12 cellular contexts compared by ENCODE assay signal in genomic region chr9:136096505-136097001, GRCh38. TPM values are rescaled to one million over a fixed set of nuclear protein-coding genes. Genes with fewer than 3 reads are reported as not detected.
A peak's percentile ranks its signal among the peaks of the same experiment; 100 is the strongest.
DNase-seq lines count a peak whose midpoint lies in the region; ATAC-seq, FAIRE-seq and TF ChIP-seq lines count a peak whose summit lies in the region.
"Had no signal": no experiment of that assay in that cellular context is flagged by ENCODE, and none has a peak within 500 bp of the region (broad histone marks: within the 10 kb centered on the region; RNA-seq: fewer than 3 reads in every experiment).

No MANE protein-coding gene starts in this region.

- no TSS peak for BruUV-seq in Calu3 (replicated peaks; lab: Mats Ljungman, UMichigan)

- H3K9me3 ChIP-seq in A549, result no peaks in the 10 kb centered on the region

- CTCF ChIA-PET in A549 (lab: Yijun Ruan, JAX), result interaction anchor here (0.9 to 4.4 kb wide), 8 partner anchors 10 to 128 kb away, joined by 3 to 27 read pairs (median 4); no protein-coding TSS in a partner anchor
- CTCF ChIA-PET in Calu3 (lab: Charles Lee), result no interaction called here

- peak overlapping the region; percentile 79; the same call in 2 of the 3 replicates for H3K4me3 ChIP-seq in A549

- TF ChIP-seq CTCF in A549 (IDR thresholded peaks at IDR 0.05), result no peak
- no peak for TF ChIP-seq CTCF in Calu3 (IDR thresholded peaks at IDR 0.05; ENCODE audit: unreplicated experiment)
- no peak for TF ChIP-seq CTCF in nephron (IDR thresholded peaks at IDR 0.05; ENCODE audit: unreplicated experiment in 3 of 3)

- H3K4me1 Mint-ChIP-seq in Calu3 (ENCODE audit: low read depth, unreplicated experiment), result peaks cover 7% of the 10 kb centered on the region
- H3K4me1 Mint-ChIP-seq in activated naive CD8-positive, alpha-beta T cell treated with anti-CD3 and anti-CD28 coated beads, Interleukin-2, amount 10 ng/mL, durations not matched to agents 7 days and 5 days, result peaks cover 6% of the 10 kb centered on the region
- H3K4me1 Mint-ChIP-seq in nephron, result peaks cover 18% of the 10 kb centered on the region

- no peaks in the 10 kb centered on the region for H3K9me3 Mint-ChIP-seq in Calu3 (ENCODE audit: low read depth, unreplicated experiment)
- H3K9me3 Mint-ChIP-seq in activated naive CD8-positive, alpha-beta T cell treated with anti-CD3 and anti-CD28 coated beads, Interleukin-2, amount 10 ng/mL, durations not matched to agents 7 days and 5 days, result no peaks in the 10 kb centered on the region
- H3K9me3 Mint-ChIP-seq in nephron, result no peaks in the 10 kb centered on the region

- POLR2A ChIA-PET in A549 (lab: Yijun Ruan, JAX), result interaction anchor here (0.6 to 1.5 kb wide), 3 partner anchors 13 to 1165 kb away, joined by 4 to 6 read pairs (median 5); no protein-coding TSS in a partner anchor
- POLR2A ChIA-PET in activated naive CD8-positive, alpha-beta T cell treated with anti-CD3 and anti-CD28 coated beads, Interleukin-2, amount 10 ng/mL, durations not matched to agents 7 days and 5 days (lab: Charles Lee), result interaction anchor here (10.0 kb wide), 1 partner anchor 13 kb away, joined by 164 read pairs; no protein-coding TSS in a partner anchor

- H3K27me3 Mint-ChIP-seq in Calu3 (ENCODE audit: unreplicated experiment), result peaks cover 24% of the 10 kb centered on the region
- H3K27me3 Mint-ChIP-seq in activated naive CD8-positive, alpha-beta T cell treated with anti-CD3 and anti-CD28 coated beads, Interleukin-2, amount 10 ng/mL, durations not matched to agents 7 days and 5 days, result peaks cover 4% of the 10 kb centered on the region
- H3K27me3 Mint-ChIP-seq in nephron (ENCODE audit: low read depth), result peaks cover 17% of the 10 kb centered on the region

- TF ChIP-seq POLR2A in A549 (IDR thresholded peaks at IDR 0.05; ENCODE audit: low read length), result no peak

- no peak for FAIRE-seq in A549 (lab: Jason Lieb, UNC)
- FAIRE-seq: keratinocyte, TTC549 had no signal

- H3K27ac Mint-ChIP-seq in Calu3 (ENCODE audit: unreplicated experiment) (no peak overlapping the region), nephron (no peak overlapping the region)
- no peak overlapping the region for H3K27ac Mint-ChIP-seq in activated naive CD8-positive, alpha-beta T cell treated with anti-CD3 and anti-CD28 coated beads, Interleukin-2, amount 10 ng/mL, durations not matched to agents 7 days and 5 days

- TF ChIP-seq EP300 in A549 (IDR thresholded peaks at IDR 0.05), result no peak

- ATAC-seq in A549, result no peak
- no peak for ATAC-seq in activated naive CD8-positive, alpha-beta T cell treated with anti-CD3 and anti-CD28 coated beads, Interleukin-2, amount 10 ng/mL, durations not matched to agents 7 days and 5 days (ENCODE audit: low read depth)
- no peak for ATAC-seq in HG03571 (IDR thresholded peaks at IDR 0.05; ENCODE audit: unreplicated experiment)
- ATAC-seq in GM19395 (IDR thresholded peaks at IDR 0.05; ENCODE audit: unreplicated experiment), result no peak

- H3K36me3 Mint-ChIP-seq in Calu3 (ENCODE audit: insufficient read depth, unreplicated experiment), result peaks cover 9% of the 10 kb centered on the region
- no peaks in the 10 kb centered on the region for H3K36me3 Mint-ChIP-seq in activated naive CD8-positive, alpha-beta T cell treated with anti-CD3 and anti-CD28 coated beads, Interleukin-2, amount 10 ng/mL, durations not matched to agents 7 days and 5 days
- H3K36me3 Mint-ChIP-seq in nephron (ENCODE audit: low read depth), result no peaks in the 10 kb centered on the region

- TF ChIP-seq RAD21 in A549 (conservative IDR thresholded peaks at IDR 0.05 in 1 of 2, IDR thresholded peaks at IDR 0.05 in 1 of 2), result no peak

- 81% methylated on average over 3 of the region's 5 CpGs for WGBS in A549 (ENCODE audit: missing lambda C conversion rate)

- DNase-seq in A549 (ENCODE audit: low read depth in 1 of 2, low spot score in 1 of 2), result no peak
- DNase-seq in Calu3, result no peak
- no peak for DNase-seq in activated naive CD8-positive, alpha-beta T cell treated with anti-CD3 and anti-CD28 coated beads, Interleukin-2, amount 10 ng/mL, durations not matched to agents 7 days and 5 days
- no peak for DNase-seq in NCI-H2196 (lab: John Stamatoyannopoulos, UW; ENCODE audit: unreplicated experiment)
- DNase-seq in NCI-H128 (lab: John Stamatoyannopoulos, UW; ENCODE audit: unreplicated experiment), result no peak
- DNase-seq: dorsolateral prefrontal cortex, NCI-H524 treated with DMSO at 0.1 percent for 48 hours had no signal

- peak overlapping the region; percentile 92 to 94; a peak in 3 of 6 replicates for H3K27ac ChIP-seq in A549

- peaks cover 38% of the 10 kb centered on the region for H3K4me1 ChIP-seq in A549

- H3K4me3 Mint-ChIP-seq in Calu3 (ENCODE audit: low read depth, unreplicated experiment), result peak overlapping the region; percentile 43
- H3K4me3 Mint-ChIP-seq in activated naive CD8-positive, alpha-beta T cell treated with anti-CD3 and anti-CD28 coated beads, Interleukin-2, amount 10 ng/mL, durations not matched to agents 7 days and 5 days, result peak overlapping the region; percentile 72
- H3K4me3 Mint-ChIP-seq in nephron, result peak overlapping the region; percentile 75 to 79 (median 79)

- intact Hi-C loops in Calu3 (cut with micrococcal nuclease; ENCODE audit: unreplicated experiment), result no loop called here

- H3K4me2 ChIP-seq in A549, result peak overlapping the region; percentile 97

TF ChIP-seq in A549, 52 proteins besides CTCF, POLR2A, EP300 and RAD21 (continues in another document):
- TF ChIP-seq MYC (IDR thresholded peaks at IDR 0.05; ENCODE audit: borderline replicate concordance, low read length) (no peak), RNF2 (IDR thresholded peaks at IDR 0.05; ENCODE audit: borderline replicate concordance, low read depth) (no peak), CBX2 (IDR thresholded peaks at IDR 0.05; ENCODE audit: borderline replicate concordance, low read depth) (no peak), POLR2AphosphoS2 (conservative IDR thresholded peaks at IDR 0.05; ENCODE audit: low read length) (no peak), REST (IDR thresholded peaks at IDR 0.05) (no peak)
- TF ChIP-seq, protein P1, sequence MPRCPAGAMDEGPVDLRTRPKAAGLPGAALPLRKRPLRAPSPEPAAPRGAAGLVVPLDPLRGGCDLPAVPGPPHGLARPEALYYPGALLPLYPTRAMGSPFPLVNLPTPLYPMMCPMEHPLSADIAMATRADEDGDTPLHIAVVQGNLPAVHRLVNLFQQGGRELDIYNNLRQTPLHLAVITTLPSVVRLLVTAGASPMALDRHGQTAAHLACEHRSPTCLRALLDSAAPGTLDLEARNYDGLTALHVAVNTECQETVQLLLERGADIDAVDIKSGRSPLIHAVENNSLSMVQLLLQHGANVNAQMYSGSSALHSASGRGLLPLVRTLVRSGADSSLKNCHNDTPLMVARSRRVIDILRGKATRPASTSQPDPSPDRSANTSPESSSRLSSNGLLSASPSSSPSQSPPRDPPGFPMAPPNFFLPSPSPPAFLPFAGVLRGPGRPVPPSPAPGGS (IDR thresholded peaks at IDR 0.05), result no peak
- TF ChIP-seq, protein P2, sequence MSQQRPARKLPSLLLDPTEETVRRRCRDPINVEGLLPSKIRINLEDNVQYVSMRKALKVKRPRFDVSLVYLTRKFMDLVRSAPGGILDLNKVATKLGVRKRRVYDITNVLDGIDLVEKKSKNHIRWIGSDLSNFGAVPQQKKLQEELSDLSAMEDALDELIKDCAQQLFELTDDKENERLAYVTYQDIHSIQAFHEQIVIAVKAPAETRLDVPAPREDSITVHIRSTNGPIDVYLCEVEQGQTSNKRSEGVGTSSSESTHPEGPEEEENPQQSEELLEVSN (IDR thresholded peaks at IDR 0.05; ENCODE audit: borderline replicate concordance, low read depth), result no peak

RNA-seq across cellular contexts. Expression of gene NACC2, which starts 1.5 kb away (rescaled TPM):
- 12.7 and 16.1 TPM in 2 replicates for polyA plus RNA-seq in A549 (2011; rRNA removed)
- 24.7 and 31.7 TPM in 2 replicates for polyA plus RNA-seq in A549 (2012; cell fraction: cytosol; rRNA removed)
- 60.5 and 64.5 TPM in 2 replicates for polyA plus RNA-seq in A549 (2012; cell fraction: nucleus; rRNA removed)
- 28.4 to 29.5 TPM (median 29.2 TPM) in 3 replicates for polyA plus RNA-seq in A549 (2017; fragmentation: RNase III; extraction: RNeasy Plus Mini Kit Qiagen cat#74134 plus additional on column Dnase treatment)
- 16.6 and 18.9 TPM in 2 replicates for polyA minus RNA-seq in A549 (2011; rRNA and poly(A)+ RNA removed)
- 19.3 and 24.8 TPM in 2 replicates for total RNA-seq in Calu3 (2022)
- 10 to 100 TPM; 10.5 to 11.2 TPM for total RNA-seq in activated naive CD8-positive, alpha-beta T cell treated with anti-CD3 and anti-CD28 coated beads, Interleukin-2, amount 10 ng/mL, durations not matched to agents 7 days and 5 days

RNA-seq across cellular contexts. Expression of gene TMEM250, which starts 22.1 kb away (rescaled TPM):
- polyA plus RNA-seq in A549 (2011; rRNA removed), result 13.0 and 15.3 TPM in 2 replicates
- 19.7 and 31.3 TPM in 2 replicates for polyA plus RNA-seq in A549 (2012; cell fraction: cytosol; rRNA removed)
- polyA plus RNA-seq in A549 (2012; cell fraction: nucleus; rRNA removed), result 34.7 and 47.6 TPM in 2 replicates
- polyA plus RNA-seq in A549 (2017; fragmentation: RNase III; extraction: RNeasy Plus Mini Kit Qiagen cat#74134 plus additional on column Dnase treatment), result 31.4 to 35.2 TPM (median 34.0 TPM) in 3 replicates
- 16.1 and 19.3 TPM in 2 replicates for polyA minus RNA-seq in A549 (2011; rRNA and poly(A)+ RNA removed)
- 23.9 and 26.3 TPM in 2 replicates for total RNA-seq in Calu3 (2022)
- total RNA-seq in activated naive CD8-positive, alpha-beta T cell treated with anti-CD3 and anti-CD28 coated beads, Interleukin-2, amount 10 ng/mL, durations not matched to agents 7 days and 5 days, result 10 to 100 TPM; 45.3 to 45.9 TPM
